ENCODE assay signal across 14 cellular contexts in genomic region chr6:134609862-134610261, GRCh38.
"Had no signal": no experiment of that assay in that cellular context is flagged by ENCODE, and none has a peak within 500 bp of the region (broad histone marks: within the 10 kb centered on the region; RNA-seq: fewer than 3 reads in every experiment).

No MANE protein-coding gene starts in this region.

- H3K36me3 Mint-ChIP-seq: activated naive CD8-positive, alpha-beta T cell treated with anti-CD3 and anti-CD28 coated beads for 36 hours had no signal

- H3K9me3 Mint-ChIP-seq: activated CD8-positive, alpha-beta T cell treated with anti-CD3 and anti-CD28 coated beads for 36 hours; activated T-cell treated with anti-CD3 and anti-CD28 coated beads, Interleukin-2, amount 50 U/mL, for 72 hours; stimulated activated naive CD8-positive, alpha-beta T cell treated with anti-CD3 and anti-CD28 coated beads, Interleukin-15, Interleukin-2, amounts not matched to agents 100 ng/mL and 50 ng/mL, for 24 hours had no signal

- H3K27me3 Mint-ChIP-seq: activated CD4-positive, alpha-beta T cell treated with anti-CD3 and anti-CD28 coated beads for 36 hours; activated CD8-positive, alpha-beta T cell treated with anti-CD3 and anti-CD28 coated beads for 36 hours; activated naive CD8-positive, alpha-beta T cell treated with anti-CD3 and anti-CD28 coated beads for 36 hours; stimulated activated naive CD8-positive, alpha-beta T cell treated with anti-CD3 and anti-CD28 coated beads, Interleukin-15, Interleukin-2, amounts not matched to agents 100 ng/mL and 50 ng/mL, for 24 hours had no signal

- H3K27ac Mint-ChIP-seq: activated CD4-positive, alpha-beta T cell treated with anti-CD3 and anti-CD28 coated beads for 36 hours; activated CD8-positive, alpha-beta T cell treated with anti-CD3 and anti-CD28 coated beads for 36 hours; activated naive CD8-positive, alpha-beta T cell treated with anti-CD3 and anti-CD28 coated beads for 36 hours; activated T-cell treated with anti-CD3 and anti-CD28 coated beads, Interleukin-2, amount 50 U/mL, for 72 hours; nephron progenitor cell; stimulated activated naive CD8-positive, alpha-beta T cell treated with anti-CD3 and anti-CD28 coated beads, Interleukin-15, Interleukin-2, amounts not matched to agents 100 ng/mL and 50 ng/mL, for 24 hours had no signal

- H3K4me1 Mint-ChIP-seq: activated CD4-positive, alpha-beta T cell treated with anti-CD3 and anti-CD28 coated beads for 36 hours; activated naive CD8-positive, alpha-beta T cell treated with anti-CD3 and anti-CD28 coated beads for 36 hours; nephron progenitor cell had no signal

- H3K4me3 Mint-ChIP-seq: activated CD4-positive, alpha-beta T cell treated with anti-CD3 and anti-CD28 coated beads for 36 hours; activated CD8-positive, alpha-beta T cell treated with anti-CD3 and anti-CD28 coated beads for 36 hours; activated naive CD8-positive, alpha-beta T cell treated with anti-CD3 and anti-CD28 coated beads for 36 hours; activated T-cell treated with anti-CD3 and anti-CD28 coated beads, Interleukin-2, amount 50 U/mL, for 72 hours; nephron progenitor cell; stimulated activated naive CD8-positive, alpha-beta T cell treated with anti-CD3 and anti-CD28 coated beads, Interleukin-15, Interleukin-2, amounts not matched to agents 100 ng/mL and 50 ng/mL, for 24 hours had no signal

- ATAC-seq: activated CD4-positive, alpha-beta T cell treated with anti-CD3 and anti-CD28 coated beads for 36 hours; activated CD8-positive, alpha-beta T cell treated with anti-CD3 and anti-CD28 coated beads for 36 hours; activated T-cell treated with anti-CD3 and anti-CD28 coated beads, Interleukin-2, amount 50 U/mL, for 72 hours; upper lobe of right lung had no signal

- H3K4me3 ChIP-seq: testis, upper lobe of right lung had no signal

- DNase-seq: activated CD4-positive, alpha-beta T cell treated with anti-CD3 and anti-CD28 coated beads for 36 hours; activated CD8-positive, alpha-beta memory T cell treated with anti-CD3 and anti-CD28 coated beads, Interleukin-2, amount 50 U/mL, for 4 hours; activated CD8-positive, alpha-beta T cell treated with anti-CD3 and anti-CD28 coated beads for 36 hours; activated gamma-delta T cell treated with Interleukin-2 at 50 U/mL for 16 hours; activated naive CD8-positive, alpha-beta T cell treated with anti-CD3 and anti-CD28 coated beads for 36 hours; activated T-cell treated with anti-CD3 and anti-CD28 coated beads, Interleukin-2, amount 50 U/mL, for 72 hours; dermis blood vessel endothelial cell; kidney glomerular epithelial cell; nephron progenitor cell; stimulated activated CD4-positive, alpha-beta T cell treated with anti-CD3 and anti-CD28 coated beads, Interleukin-4, amount 100 ng/mL, for 24 hours; testis; upper lobe of right lung; WERI-Rb-1 had no signal
